In the genomic region with DNA sequence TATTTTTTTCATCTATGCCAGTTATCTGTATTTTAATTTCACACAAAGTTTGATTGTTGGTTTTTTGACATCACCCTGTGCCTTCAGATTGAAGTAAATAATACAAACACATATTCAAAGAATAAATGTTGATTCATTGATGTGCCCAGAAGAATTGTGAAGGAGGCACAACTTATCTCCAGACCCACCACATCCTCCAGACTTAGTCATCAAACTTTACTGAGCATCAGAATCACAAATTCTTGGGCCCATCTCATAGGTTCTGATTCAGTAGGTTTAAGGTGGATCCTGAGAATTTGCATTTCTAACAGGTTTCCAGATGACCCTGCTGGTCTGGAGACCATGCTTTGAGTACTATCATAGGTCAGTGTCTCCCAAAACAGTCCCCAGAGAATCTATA, we compare ENCODE assay signal across 14 cellular contexts.
"Had no signal": no experiment of that assay in that cellular context is flagged by ENCODE, and none has a peak within 500 bp of the region (broad histone marks: within the 10 kb centered on the region; RNA-seq: fewer than 3 reads in every experiment).

No MANE protein-coding gene starts in this region.

- H3K4me3 ChIP-seq: colonic mucosa, heart left ventricle, skin epidermis had no signal

- H3K9me3 ChIP-seq: colonic mucosa, heart left ventricle had no signal

- ATAC-seq: heart left ventricle, natural killer cell, sciatic nerve had no signal

- H3K9me3 Mint-ChIP-seq: mesothelial cell of epicardium had no signal

- H3K27ac ChIP-seq: colonic mucosa, heart left ventricle, skin epidermis had no signal

- DNase-seq: colonic mucosa; dermis blood vessel endothelial cell; erythroblast; foreskin melanocyte; heart left ventricle; hypothalamus; natural killer cell; posterior cingulate gyrus; stimulated activated CD4-positive, alpha-beta T cell treated with anti-CD3 and anti-CD28 coated beads, Interleukin-12 subunit alpha, Interleukin-12 subunit beta, amount 100 ng/mL, for 4 hours; stimulated activated naive CD4-positive, alpha-beta T cell had no signal

- H3K27me3 ChIP-seq: colonic mucosa, heart left ventricle had no signal

- H3K4me3 Mint-ChIP-seq: mesothelial cell of epicardium, natural killer cell, neural crest cell had no signal

- H3K4me1 ChIP-seq: colonic mucosa, heart left ventricle had no signal

- H3K4me1 Mint-ChIP-seq: natural killer cell had no signal

- H3K36me3 ChIP-seq: colonic mucosa, heart left ventricle had no signal

- H3K36me3 Mint-ChIP-seq: mesothelial cell of epicardium, natural killer cell had no signal

- H3K27ac Mint-ChIP-seq: mesothelial cell of epicardium, natural killer cell had no signal
